ENCODE assay signal across 14 cellular contexts in genomic region chr3:30294241-30294667, GRCh38.
DNase-seq lines count a peak whose midpoint lies in the region; ATAC-seq and TF ChIP-seq lines count a peak whose summit lies in the region.
"Had no signal": no experiment of that assay in that cellular context is flagged by ENCODE, and none has a peak within 500 bp of the region (broad histone marks: within the 10 kb centered on the region; RNA-seq: fewer than 3 reads in every experiment).

No MANE protein-coding gene starts in this region.

- H3K4me1 Mint-ChIP-seq in chondrocyte (ENCODE audit: low read depth) = peaks cover 37% of the 10 kb centered on the region

- H3K4me1 ChIP-seq in BLaER1 treated with 17β-estradiol and CSF1 and Interleukin-3, amounts not matched to agents 10 nM and 100 nM = peaks cover 25 to 59% (median 40%) of the 10 kb centered on the region in 10 experiments
- H3K4me1 ChIP-seq: prostate gland had no signal

- no peaks in the 10 kb centered on the region for H3K36me3 ChIP-seq in BLaER1 treated with 17β-estradiol and CSF1 and Interleukin-3, amounts not matched to agents 10 nM and 100 nM
- H3K36me3 ChIP-seq: prostate gland had no signal

- TF ChIP-seq CTCF in chondrocyte (IDR thresholded peaks at IDR 0.05) = peak; percentile 19

- H3K4me2 ChIP-seq in BLaER1 treated with 17β-estradiol and CSF1 and Interleukin-3, amounts not matched to agents 10 nM and 100 nM = peak overlapping the region in 7 of 11 experiments; percentile 11 to 64 (median 35); a peak in 11 of 22 replicates

- peak; percentile 25 for DNase-seq in HT1080 (ENCODE audit: low read depth)
- DNase-seq in chondrocyte (ENCODE audit: low spot score) = no peak
- DNase-seq in kidney tubule cell (ENCODE audit: low spot score) = peak; percentile 10
- DNase-seq in NCI-H128 (lab: John Stamatoyannopoulos, UW; ENCODE audit: unreplicated experiment) = no peak
- no peak for DNase-seq in stimulated activated CD4-positive, alpha-beta T cell treated with anti-CD3 and anti-CD28 coated beads, Interleukin-15, amount 100 ng/mL, for 24 hours
- no peak for DNase-seq in stimulated activated CD4-positive, alpha-beta T cell treated with anti-CD3 and anti-CD28 coated beads, Interleukin-12 subunit alpha, Interleukin-12 subunit beta, amount 100 ng/mL, for 4 hours
- DNase-seq: activated CD4-positive, alpha-beta memory T cell treated with anti-CD3 and anti-CD28 coated beads for 36 hours; kidney; NCI-H510A treated with DMSO at 0.1 percent for 48 hours; T-helper 2 cell had no signal

- H3K27me3 ChIP-seq in BLaER1 treated with 17β-estradiol and CSF1 and Interleukin-3, amounts not matched to agents 10 nM and 100 nM = no peaks in the 10 kb centered on the region

- H3K4me3 Mint-ChIP-seq in chondrocyte (ENCODE audit: unreplicated experiment) = no peak overlapping the region
- H3K4me3 Mint-ChIP-seq: activated CD4-positive, alpha-beta memory T cell treated with anti-CD3 and anti-CD28 coated beads for 36 hours had no signal

- no peaks in the 10 kb centered on the region for H3K36me3 Mint-ChIP-seq in chondrocyte (ENCODE audit: low read depth)
- H3K36me3 Mint-ChIP-seq: activated CD4-positive, alpha-beta memory T cell treated with anti-CD3 and anti-CD28 coated beads for 36 hours had no signal

- H3K4me3 ChIP-seq in BLaER1 treated with 17β-estradiol and CSF1 and Interleukin-3, amounts not matched to agents 10 nM and 100 nM = no peak overlapping the region
- H3K4me3 ChIP-seq: GM12878, prostate gland had no signal

- no peak overlapping the region for H3K27ac ChIP-seq in BLaER1 treated with 17β-estradiol and CSF1 and Interleukin-3, amounts not matched to agents 10 nM and 100 nM
- H3K27ac ChIP-seq: prostate gland had no signal

- ATAC-seq in HG02759 (IDR thresholded peaks at IDR 0.05; ENCODE audit: unreplicated experiment) = no peak
- ATAC-seq: GM12878 had no signal

- H3K9me3 ChIP-seq in BLaER1 treated with 17β-estradiol and CSF1 and Interleukin-3, amounts not matched to agents 10 nM and 100 nM (replicated peaks in 1 of 11) = no peaks in the 10 kb centered on the region
- H3K9me3 ChIP-seq: prostate gland had no signal

- peak overlapping the region; percentile 37 for H3K27ac Mint-ChIP-seq in chondrocyte (ENCODE audit: unreplicated experiment)
- H3K27ac Mint-ChIP-seq: activated CD4-positive, alpha-beta memory T cell treated with anti-CD3 and anti-CD28 coated beads for 36 hours had no signal

- no peaks in the 10 kb centered on the region for H3K27me3 Mint-ChIP-seq in chondrocyte (ENCODE audit: low read depth)
- H3K27me3 Mint-ChIP-seq: activated CD4-positive, alpha-beta memory T cell treated with anti-CD3 and anti-CD28 coated beads for 36 hours had no signal

- no peaks in the 10 kb centered on the region for H4K20me1 ChIP-seq in BLaER1 treated with 17β-estradiol and CSF1 and Interleukin-3, amounts not matched to agents 10 nM and 100 nM

- H3K9ac ChIP-seq in BLaER1 treated with 17β-estradiol and CSF1 and Interleukin-3, amounts not matched to agents 10 nM and 100 nM = no peak overlapping the region

- no peaks in the 10 kb centered on the region for H3K9me3 Mint-ChIP-seq in chondrocyte (ENCODE audit: low read depth)
- H3K9me3 Mint-ChIP-seq: activated CD4-positive, alpha-beta memory T cell treated with anti-CD3 and anti-CD28 coated beads for 36 hours had no signal

Comparison
In these comparisons a context has a peak if more than half of its experiments do, and no peak if none do; other contexts are left out.
1. DNase-seq: peak in HT1080 (single experiment) and kidney tubule cell (single experiment); none in chondrocyte (single experiment), NCI-H128 (single experiment), stimulated activated CD4-positive, alpha-beta T cell treated with anti-CD3 and anti-CD28 coated beads, Interleukin-15, amount 100 ng/mL, for 24 hours (single experiment) and stimulated activated CD4-positive, alpha-beta T cell treated with anti-CD3 and anti-CD28 coated beads, Interleukin-12 subunit alpha, Interleukin-12 subunit beta, amount 100 ng/mL, for 4 hours (single experiment).